In the genomic region with DNA sequence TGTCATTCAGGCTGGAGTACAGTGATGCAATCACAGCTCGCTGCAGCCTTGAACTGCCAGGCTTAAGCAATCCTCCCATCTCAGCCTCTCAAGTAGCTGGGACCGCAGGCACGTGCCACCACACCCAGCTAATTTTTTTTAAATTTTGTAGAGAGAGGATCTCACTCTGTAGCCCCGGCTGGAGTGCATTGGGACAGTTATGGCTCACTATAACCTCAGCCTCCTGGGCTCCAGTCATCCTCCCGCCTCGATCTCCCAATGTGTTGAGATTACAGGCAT, we compare ENCODE assay signal across 1 cellular context.
TF ChIP-seq lines count a peak whose summit lies in the region.

No MANE protein-coding gene starts in this region.

TF ChIP-seq in HepG2, 621 proteins besides CTCF, POLR2A, EP300 and RAD21 (continued from another document):
- TF ChIP-seq, protein P1, sequence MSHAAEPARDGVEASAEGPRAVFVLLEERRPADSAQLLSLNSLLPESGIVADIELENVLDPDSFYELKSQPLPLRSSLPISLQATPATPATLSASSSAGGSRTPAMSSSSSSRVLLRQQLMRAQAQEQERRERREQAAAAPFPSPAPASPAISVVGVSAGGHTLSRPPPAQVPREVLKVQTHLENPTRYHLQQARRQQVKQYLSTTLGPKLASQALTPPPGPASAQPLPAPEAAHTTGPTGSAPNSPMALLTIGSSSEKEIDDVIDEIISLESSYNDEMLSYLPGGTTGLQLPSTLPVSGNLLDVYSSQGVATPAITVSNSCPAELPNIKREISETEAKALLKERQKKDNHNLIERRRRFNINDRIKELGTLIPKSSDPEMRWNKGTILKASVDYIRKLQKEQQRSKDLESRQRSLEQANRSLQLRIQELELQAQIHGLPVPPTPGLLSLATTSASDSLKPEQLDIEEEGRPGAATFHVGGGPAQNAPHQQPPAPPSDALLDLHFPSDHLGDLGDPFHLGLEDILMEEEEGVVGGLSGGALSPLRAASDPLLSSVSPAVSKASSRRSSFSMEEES (CRISPR knock-in tag; IDR thresholded peaks at IDR 0.05): no peak
- TF ChIP-seq ZNF382 (CRISPR knock-in tag; IDR thresholded peaks at IDR 0.05; ENCODE audit: borderline replicate concordance) (no peak), ZNF460 (CRISPR knock-in tag; IDR thresholded peaks at IDR 0.05; ENCODE audit: borderline replicate concordance) (peak; percentile 72; the same call in 1 of the 2 replicates), CC2D1A (CRISPR knock-in tag; IDR thresholded peaks at IDR 0.05) (no peak), JARID2 (CRISPR knock-in tag; IDR thresholded peaks at IDR 0.05; ENCODE audit: insufficient replicate concordance) (no peak), CREM (IDR thresholded peaks at IDR 0.05) (no peak), CREM (CRISPR knock-in tag; IDR thresholded peaks at IDR 0.05) (no peak), PHF8 (CRISPR knock-in tag; IDR thresholded peaks at IDR 0.05) (no peak), JUN (CRISPR knock-in tag; IDR thresholded peaks at IDR 0.05) (no peak), DNMT3B (CRISPR knock-in tag; conservative IDR thresholded peaks at IDR 0.05) (no peak), HIVEP1 (CRISPR knock-in tag; IDR thresholded peaks at IDR 0.05) (no peak), CEBPB (IDR thresholded peaks at IDR 0.05; ENCODE audit: borderline replicate concordance, low read depth, low read length) (peak; percentile 84), GPN1 (CRISPR knock-in tag; IDR thresholded peaks at IDR 0.05; ENCODE audit: borderline replicate concordance) (no peak)
- TF ChIP-seq, protein P2, sequence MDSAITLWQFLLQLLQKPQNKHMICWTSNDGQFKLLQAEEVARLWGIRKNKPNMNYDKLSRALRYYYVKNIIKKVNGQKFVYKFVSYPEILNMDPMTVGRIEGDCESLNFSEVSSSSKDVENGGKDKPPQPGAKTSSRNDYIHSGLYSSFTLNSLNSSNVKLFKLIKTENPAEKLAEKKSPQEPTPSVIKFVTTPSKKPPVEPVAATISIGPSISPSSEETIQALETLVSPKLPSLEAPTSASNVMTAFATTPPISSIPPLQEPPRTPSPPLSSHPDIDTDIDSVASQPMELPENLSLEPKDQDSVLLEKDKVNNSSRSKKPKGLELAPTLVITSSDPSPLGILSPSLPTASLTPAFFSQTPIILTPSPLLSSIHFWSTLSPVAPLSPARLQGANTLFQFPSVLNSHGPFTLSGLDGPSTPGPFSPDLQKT (CRISPR knock-in tag; IDR thresholded peaks at IDR 0.05; ENCODE audit: borderline replicate concordance): no peak
- TF ChIP-seq, protein P3, sequence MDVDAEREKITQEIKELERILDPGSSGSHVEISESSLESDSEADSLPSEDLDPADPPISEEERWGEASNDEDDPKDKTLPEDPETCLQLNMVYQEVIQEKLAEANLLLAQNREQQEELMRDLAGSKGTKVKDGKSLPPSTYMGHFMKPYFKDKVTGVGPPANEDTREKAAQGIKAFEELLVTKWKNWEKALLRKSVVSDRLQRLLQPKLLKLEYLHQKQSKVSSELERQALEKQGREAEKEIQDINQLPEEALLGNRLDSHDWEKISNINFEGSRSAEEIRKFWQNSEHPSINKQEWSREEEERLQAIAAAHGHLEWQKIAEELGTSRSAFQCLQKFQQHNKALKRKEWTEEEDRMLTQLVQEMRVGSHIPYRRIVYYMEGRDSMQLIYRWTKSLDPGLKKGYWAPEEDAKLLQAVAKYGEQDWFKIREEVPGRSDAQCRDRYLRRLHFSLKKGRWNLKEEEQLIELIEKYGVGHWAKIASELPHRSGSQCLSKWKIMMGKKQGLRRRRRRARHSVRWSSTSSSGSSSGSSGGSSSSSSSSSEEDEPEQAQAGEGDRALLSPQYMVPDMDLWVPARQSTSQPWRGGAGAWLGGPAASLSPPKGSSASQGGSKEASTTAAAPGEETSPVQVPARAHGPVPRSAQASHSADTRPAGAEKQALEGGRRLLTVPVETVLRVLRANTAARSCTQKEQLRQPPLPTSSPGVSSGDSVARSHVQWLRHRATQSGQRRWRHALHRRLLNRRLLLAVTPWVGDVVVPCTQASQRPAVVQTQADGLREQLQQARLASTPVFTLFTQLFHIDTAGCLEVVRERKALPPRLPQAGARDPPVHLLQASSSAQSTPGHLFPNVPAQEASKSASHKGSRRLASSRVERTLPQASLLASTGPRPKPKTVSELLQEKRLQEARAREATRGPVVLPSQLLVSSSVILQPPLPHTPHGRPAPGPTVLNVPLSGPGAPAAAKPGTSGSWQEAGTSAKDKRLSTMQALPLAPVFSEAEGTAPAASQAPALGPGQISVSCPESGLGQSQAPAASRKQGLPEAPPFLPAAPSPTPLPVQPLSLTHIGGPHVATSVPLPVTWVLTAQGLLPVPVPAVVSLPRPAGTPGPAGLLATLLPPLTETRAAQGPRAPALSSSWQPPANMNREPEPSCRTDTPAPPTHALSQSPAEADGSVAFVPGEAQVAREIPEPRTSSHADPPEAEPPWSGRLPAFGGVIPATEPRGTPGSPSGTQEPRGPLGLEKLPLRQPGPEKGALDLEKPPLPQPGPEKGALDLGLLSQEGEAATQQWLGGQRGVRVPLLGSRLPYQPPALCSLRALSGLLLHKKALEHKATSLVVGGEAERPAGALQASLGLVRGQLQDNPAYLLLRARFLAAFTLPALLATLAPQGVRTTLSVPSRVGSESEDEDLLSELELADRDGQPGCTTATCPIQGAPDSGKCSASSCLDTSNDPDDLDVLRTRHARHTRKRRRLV (CRISPR knock-in tag; IDR thresholded peaks at IDR 0.05): no peak
